1 cellular context compared by ENCODE assay signal in genomic region chr9:89757776-89758528, GRCh38.
TF ChIP-seq lines count a peak whose summit lies in the region.

No MANE protein-coding gene starts in this region.

TF ChIP-seq in HepG2, 621 proteins besides CTCF, POLR2A, EP300 and RAD21 (continued from another document):
- TF ChIP-seq ZNF383 (CRISPR knock-in tag; IDR thresholded peaks at IDR 0.05; ENCODE audit: borderline replicate concordance) = no peak
- TF ChIP-seq ZNF891 (CRISPR knock-in tag; IDR thresholded peaks at IDR 0.05) = no peak
- no peak for TF ChIP-seq GATAD1 (CRISPR knock-in tag; IDR thresholded peaks at IDR 0.05)
- TF ChIP-seq GZF1 (CRISPR knock-in tag; IDR thresholded peaks at IDR 0.05) = no peak
- TF ChIP-seq MXD3 (CRISPR knock-in tag; IDR thresholded peaks at IDR 0.05) = no peak
- no peak for TF ChIP-seq ZNF850 (CRISPR knock-in tag; conservative IDR thresholded peaks at IDR 0.05)
- no peak for TF ChIP-seq FOXC1 (CRISPR knock-in tag; IDR thresholded peaks at IDR 0.05; ENCODE audit: borderline replicate concordance)
TF ChIP-seq in HepG2: peak in this region for 2.
